1 cellular context compared by ENCODE assay signal in the genomic region with DNA sequence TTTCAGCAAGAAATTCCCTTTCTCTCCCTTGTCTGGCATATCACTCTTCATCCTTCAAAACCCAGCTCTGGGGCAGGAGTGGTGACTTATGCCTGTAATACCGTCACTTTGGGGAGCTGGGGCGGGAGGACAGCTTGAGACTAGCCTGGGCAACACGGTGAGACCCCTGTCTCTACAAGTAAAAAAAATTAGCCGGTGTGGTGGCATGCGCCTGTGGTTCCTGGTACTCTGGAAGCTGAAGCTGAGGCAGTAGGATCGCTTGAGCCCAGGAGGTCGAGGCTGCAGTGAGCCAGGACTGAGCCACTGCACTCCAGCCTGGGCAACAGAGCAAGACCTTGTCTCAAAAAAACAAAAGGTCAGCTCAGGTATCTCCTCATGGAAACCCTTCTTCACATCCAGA.
TF ChIP-seq lines count a peak whose summit lies in the region.

No MANE protein-coding gene starts in this region.

TF ChIP-seq in GM23338, 12 proteins besides CTCF, POLR2A, EP300 and RAD21 (continued from another document):
- TF ChIP-seq, protein P1, sequence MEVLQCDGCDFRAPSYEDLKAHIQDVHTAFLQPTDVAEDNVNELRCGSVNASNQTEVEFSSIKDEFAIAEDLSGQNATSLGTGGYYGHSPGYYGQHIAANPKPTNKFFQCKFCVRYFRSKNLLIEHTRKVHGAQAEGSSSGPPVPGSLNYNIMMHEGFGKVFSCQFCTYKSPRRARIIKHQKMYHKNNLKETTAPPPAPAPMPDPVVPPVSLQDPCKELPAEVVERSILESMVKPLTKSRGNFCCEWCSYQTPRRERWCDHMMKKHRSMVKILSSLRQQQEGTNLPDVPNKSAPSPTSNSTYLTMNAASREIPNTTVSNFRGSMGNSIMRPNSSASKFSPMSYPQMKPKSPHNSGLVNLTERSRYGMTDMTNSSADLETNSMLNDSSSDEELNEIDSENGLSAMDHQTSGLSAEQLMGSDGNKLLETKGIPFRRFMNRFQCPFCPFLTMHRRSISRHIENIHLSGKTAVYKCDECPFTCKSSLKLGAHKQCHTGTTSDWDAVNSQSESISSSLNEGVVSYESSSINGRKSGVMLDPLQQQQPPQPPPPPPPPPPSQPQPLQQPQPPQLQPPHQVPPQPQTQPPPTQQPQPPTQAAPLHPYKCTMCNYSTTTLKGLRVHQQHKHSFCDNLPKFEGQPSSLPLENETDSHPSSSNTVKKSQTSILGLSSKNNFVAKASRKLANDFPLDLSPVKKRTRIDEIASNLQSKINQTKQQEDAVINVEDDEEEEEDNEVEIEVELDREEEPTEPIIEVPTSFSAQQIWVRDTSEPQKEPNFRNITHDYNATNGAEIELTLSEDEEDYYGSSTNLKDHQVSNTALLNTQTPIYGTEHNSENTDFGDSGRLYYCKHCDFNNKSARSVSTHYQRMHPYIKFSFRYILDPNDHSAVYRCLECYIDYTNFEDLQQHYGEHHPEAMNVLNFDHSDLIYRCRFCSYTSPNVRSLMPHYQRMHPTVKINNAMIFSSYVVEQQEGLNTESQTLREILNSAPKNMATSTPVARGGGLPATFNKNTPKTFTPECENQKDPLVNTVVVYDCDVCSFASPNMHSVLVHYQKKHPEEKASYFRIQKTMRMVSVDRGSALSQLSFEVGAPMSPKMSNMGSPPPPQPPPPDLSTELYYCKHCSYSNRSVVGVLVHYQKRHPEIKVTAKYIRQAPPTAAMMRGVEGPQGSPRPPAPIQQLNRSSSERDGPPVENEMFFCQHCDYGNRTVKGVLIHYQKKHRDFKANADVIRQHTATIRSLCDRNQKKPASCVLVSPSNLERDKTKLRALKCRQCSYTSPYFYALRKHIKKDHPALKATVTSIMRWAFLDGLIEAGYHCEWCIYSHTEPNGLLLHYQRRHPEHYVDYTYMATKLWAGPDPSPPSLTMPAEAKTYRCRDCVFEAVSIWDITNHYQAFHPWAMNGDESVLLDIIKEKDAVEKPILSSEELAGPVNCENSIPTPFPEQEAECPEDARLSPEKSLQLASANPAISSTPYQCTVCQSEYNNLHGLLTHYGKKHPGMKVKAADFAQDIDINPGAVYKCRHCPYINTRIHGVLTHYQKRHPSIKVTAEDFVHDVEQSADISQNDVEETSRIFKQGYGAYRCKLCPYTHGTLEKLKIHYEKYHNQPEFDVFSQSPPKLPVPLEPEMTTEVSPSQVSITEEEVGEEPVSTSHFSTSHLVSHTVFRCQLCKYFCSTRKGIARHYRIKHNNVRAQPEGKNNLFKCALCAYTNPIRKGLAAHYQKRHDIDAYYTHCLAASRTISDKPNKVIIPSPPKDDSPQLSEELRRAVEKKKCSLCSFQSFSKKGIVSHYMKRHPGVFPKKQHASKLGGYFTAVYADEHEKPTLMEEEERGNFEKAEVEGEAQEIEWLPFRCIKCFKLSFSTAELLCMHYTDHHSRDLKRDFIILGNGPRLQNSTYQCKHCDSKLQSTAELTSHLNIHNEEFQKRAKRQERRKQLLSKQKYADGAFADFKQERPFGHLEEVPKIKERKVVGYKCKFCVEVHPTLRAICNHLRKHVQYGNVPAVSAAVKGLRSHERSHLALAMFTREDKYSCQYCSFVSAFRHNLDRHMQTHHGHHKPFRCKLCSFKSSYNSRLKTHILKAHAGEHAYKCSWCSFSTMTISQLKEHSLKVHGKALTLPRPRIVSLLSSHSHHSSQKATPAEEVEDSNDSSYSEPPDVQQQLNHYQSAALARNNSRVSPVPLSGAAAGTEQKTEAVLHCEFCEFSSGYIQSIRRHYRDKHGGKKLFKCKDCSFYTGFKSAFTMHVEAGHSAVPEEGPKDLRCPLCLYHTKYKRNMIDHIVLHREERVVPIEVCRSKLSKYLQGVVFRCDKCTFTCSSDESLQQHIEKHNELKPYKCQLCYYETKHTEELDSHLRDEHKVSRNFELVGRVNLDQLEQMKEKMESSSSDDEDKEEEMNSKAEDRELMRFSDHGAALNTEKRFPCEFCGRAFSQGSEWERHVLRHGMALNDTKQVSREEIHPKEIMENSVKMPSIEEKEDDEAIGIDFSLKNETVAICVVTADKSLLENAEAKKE (CRISPR knock-in tag; IDR thresholded peaks at IDR 0.05): no peak
- TF ChIP-seq EZH2phosphoT487 (IDR thresholded peaks at IDR 0.05; ENCODE audit: unreplicated experiment): no peak
- no peak for TF ChIP-seq CREB1 (CRISPR knock-in tag; IDR thresholded peaks at IDR 0.05; ENCODE audit: low read depth)
- no peak for TF ChIP-seq POLR2AphosphoS5 (IDR thresholded peaks at IDR 0.05; ENCODE audit: low read depth)
